ENCODE assay signal across 7 cellular contexts in genomic region chr2:85670416-85670815, GRCh38. TPM values are rescaled to one million over a fixed set of nuclear protein-coding genes. Genes with fewer than 3 reads are reported as not detected.
"Had no signal": no experiment of that assay in that cellular context is flagged by ENCODE, and none has a peak within 500 bp of the region (broad histone marks: within the 10 kb centered on the region; RNA-seq: fewer than 3 reads in every experiment).

No MANE protein-coding gene starts in this region.

RNA-seq across cellular contexts. Expression of gene SFTPB, which starts 2.4 kb away (rescaled TPM):
- total RNA-seq: GM23248, H4, H7, HepG2, HFFc6, HT1080 had no signal
- polyA plus RNA-seq: GM23248, HepG2, IgD-negative memory B cell had no signal

RNA-seq across cellular contexts. Expression of gene GNLY, which starts 23.7 kb away (rescaled TPM):
- total RNA-seq: GM23248, H4, H7, HepG2, HFFc6, HT1080 had no signal
- polyA plus RNA-seq: GM23248, HepG2 had no signal
